ENCODE assay signal across 16 cellular contexts in genomic region chr9:133710661-133711427, GRCh38. TPM values are rescaled to one million over a fixed set of nuclear protein-coding genes. Genes with fewer than 3 reads are reported as not detected.
DNase-seq lines count a peak whose midpoint lies in the region; ATAC-seq and TF ChIP-seq lines count a peak whose summit lies in the region.
"Had no signal": no experiment of that assay in that cellular context is flagged by ENCODE, and none has a peak within 500 bp of the region (broad histone marks: within the 10 kb centered on the region; RNA-seq: fewer than 3 reads in every experiment).

No MANE protein-coding gene starts in this region.

- POLR2A ChIA-PET in CD4-positive, alpha-beta T cell (lab: Charles Lee) = no interaction called here
- POLR2A ChIA-PET in activated CD4-positive, alpha-beta T cell treated with anti-CD3 and anti-CD28 coated beads for 36 hours (lab: Charles Lee) = no interaction called here

- H3K27ac ChIP-seq in CD4-positive, alpha-beta T cell (ENCODE audit: low read depth, low read length) = no peak overlapping the region
- H3K27ac ChIP-seq: vagina had no signal

- no peaks in the 10 kb centered on the region for H3K9me3 Mint-ChIP-seq in CD4-positive, alpha-beta T cell
- no peaks in the 10 kb centered on the region for H3K9me3 Mint-ChIP-seq in osteocyte (ENCODE audit: unreplicated experiment)
- no peaks in the 10 kb centered on the region for H3K9me3 Mint-ChIP-seq in activated CD4-positive, alpha-beta T cell treated with anti-CD3 and anti-CD28 coated beads for 36 hours (ENCODE audit: low read depth)
- H3K9me3 Mint-ChIP-seq: activated T-cell treated with anti-CD3 and anti-CD28 coated beads, Interleukin-2, amount 50 U/mL, for 72 hours; natural killer cell treated with Interleukin-12 subunit alpha and Interleukin-12 subunit beta and Interleukin-15 and Interleukin-18, amount 100 ng/mL, for 72 hours; stimulated activated naive CD8-positive, alpha-beta T cell treated with anti-CD3 and anti-CD28 coated beads, Interleukin-15, Interleukin-2, amounts not matched to agents 100 ng/mL and 50 ng/mL, for 24 hours had no signal

- peaks cover 32% of the 10 kb centered on the region for H3K4me1 Mint-ChIP-seq in CD4-positive, alpha-beta T cell (ENCODE audit: low read depth)
- H3K4me1 Mint-ChIP-seq in osteocyte (ENCODE audit: unreplicated experiment) = peaks cover 31% of the 10 kb centered on the region
- H3K4me1 Mint-ChIP-seq in activated CD4-positive, alpha-beta T cell treated with anti-CD3 and anti-CD28 coated beads for 36 hours = peaks cover 34% of the 10 kb centered on the region

- H3K9me3 ChIP-seq in CD4-positive, alpha-beta T cell (ENCODE audit: control insufficient read depth, low read length) = no peaks in the 10 kb centered on the region
- H3K9me3 ChIP-seq: esophagus squamous epithelium, vagina had no signal

- peak overlapping the region; percentile 51 for H3K4me3 Mint-ChIP-seq in CD4-positive, alpha-beta T cell
- H3K4me3 Mint-ChIP-seq in osteocyte (ENCODE audit: unreplicated experiment) = no peak overlapping the region
- H3K4me3 Mint-ChIP-seq in activated CD4-positive, alpha-beta T cell treated with anti-CD3 and anti-CD28 coated beads for 36 hours = no peak overlapping the region
- H3K4me3 Mint-ChIP-seq: activated T-cell treated with anti-CD3 and anti-CD28 coated beads, Interleukin-2, amount 50 U/mL, for 72 hours; natural killer cell treated with Interleukin-12 subunit alpha and Interleukin-12 subunit beta and Interleukin-15 and Interleukin-18, amount 100 ng/mL, for 72 hours; stimulated activated naive CD8-positive, alpha-beta T cell treated with anti-CD3 and anti-CD28 coated beads, Interleukin-15, Interleukin-2, amounts not matched to agents 100 ng/mL and 50 ng/mL, for 24 hours had no signal

- peak in 1 of 10 experiments; percentile 2 for DNase-seq in CD4-positive, alpha-beta T cell
- peak; percentile 52 for DNase-seq in NCI-H1694 treated with DMSO at 0.1 percent for 48 hours (lab: John Stamatoyannopoulos, UW)
- DNase-seq in left ventricle myocardium superior = peak; percentile 20
- DNase-seq in osteocyte (ENCODE audit: extremely low spot score, unreplicated experiment) = no peak
- no peak for DNase-seq in G401 (ENCODE audit: low spot score)
- DNase-seq in activated CD4-positive, alpha-beta T cell treated with anti-CD3 and anti-CD28 coated beads for 36 hours = no peak
- DNase-seq: activated CD4-positive, alpha-beta T cell treated with anti-CD3 and anti-CD28 coated beads, Interleukin-2, amount 50 U/mL, for 48 hours; activated T-cell treated with anti-CD3 and anti-CD28 coated beads, Interleukin-2, amount 50 U/mL, for 72 hours; DMS153; esophagus squamous epithelium; SIG-M5 had no signal

- in situ Hi-C loops in G401 (cut with HindIII; ENCODE audit: low sequenced_read_pairs) = no loop called here

- H3K27me3 Mint-ChIP-seq in CD4-positive, alpha-beta T cell = no peaks in the 10 kb centered on the region
- peaks cover 4% of the 10 kb centered on the region for H3K27me3 Mint-ChIP-seq in osteocyte (ENCODE audit: unreplicated experiment)
- H3K27me3 Mint-ChIP-seq in activated CD4-positive, alpha-beta T cell treated with anti-CD3 and anti-CD28 coated beads for 36 hours = no peaks in the 10 kb centered on the region
- H3K27me3 Mint-ChIP-seq: natural killer cell treated with Interleukin-12 subunit alpha and Interleukin-12 subunit beta and Interleukin-15 and Interleukin-18, amount 100 ng/mL, for 72 hours; stimulated activated naive CD8-positive, alpha-beta T cell treated with anti-CD3 and anti-CD28 coated beads, Interleukin-15, Interleukin-2, amounts not matched to agents 100 ng/mL and 50 ng/mL, for 24 hours had no signal

- H3K27me3 ChIP-seq in CD4-positive, alpha-beta T cell (ENCODE audit: control insufficient read depth, insufficient read depth, low read length) = no peaks in the 10 kb centered on the region
- H3K27me3 ChIP-seq: vagina had no signal

- no peaks in the 10 kb centered on the region for H3K36me3 Mint-ChIP-seq in CD4-positive, alpha-beta T cell (ENCODE audit: low read depth)
- H3K36me3 Mint-ChIP-seq in osteocyte (ENCODE audit: unreplicated experiment) = no peaks in the 10 kb centered on the region
- H3K36me3 Mint-ChIP-seq in activated CD4-positive, alpha-beta T cell treated with anti-CD3 and anti-CD28 coated beads for 36 hours (ENCODE audit: low read depth) = no peaks in the 10 kb centered on the region
- H3K36me3 Mint-ChIP-seq: natural killer cell treated with Interleukin-12 subunit alpha and Interleukin-12 subunit beta and Interleukin-15 and Interleukin-18, amount 100 ng/mL, for 72 hours had no signal

- no peak for ATAC-seq in CD4-positive, alpha-beta T cell (ENCODE audit: poor library complexity)
- ATAC-seq in left ventricle myocardium superior (no peak), GM21619 (IDR thresholded peaks at IDR 0.05; ENCODE audit: unreplicated experiment) (no peak), GM19395 (IDR thresholded peaks at IDR 0.05; ENCODE audit: unreplicated experiment) (no peak)
- no peak for ATAC-seq in activated CD4-positive, alpha-beta T cell treated with anti-CD3 and anti-CD28 coated beads for 36 hours
- ATAC-seq: activated T-cell treated with anti-CD3 and anti-CD28 coated beads, Interleukin-2, amount 50 U/mL, for 72 hours had no signal

- intact Hi-C loops in CD4-positive, alpha-beta T cell (cut with DNase I, micrococcal nuclease) = no loop called here
- intact Hi-C loops in left ventricle myocardium superior (cut with micrococcal nuclease) = no loop called here
- intact Hi-C loops in activated CD4-positive, alpha-beta T cell treated with anti-CD3 and anti-CD28 coated beads for 36 hours (cut with DNase I, micrococcal nuclease) = no loop called here

- CTCF ChIA-PET in CD4-positive, alpha-beta T cell (lab: Charles Lee) = no interaction called here
- CTCF ChIA-PET in activated CD4-positive, alpha-beta T cell treated with anti-CD3 and anti-CD28 coated beads for 36 hours (lab: Charles Lee) = interaction anchor here (0.7 to 1.0 kb wide), 2 partner anchors 16 to 106 kb away, joined by 3 read pairs; no protein-coding TSS in a partner anchor

- no peak for TF ChIP-seq CTCF in CD4-positive, alpha-beta T cell (IDR thresholded peaks at IDR 0.05)
- no peak for TF ChIP-seq CTCF in osteocyte (IDR thresholded peaks at IDR 0.05)

- no peak overlapping the region for H3K27ac Mint-ChIP-seq in CD4-positive, alpha-beta T cell
- H3K27ac Mint-ChIP-seq in osteocyte (ENCODE audit: unreplicated experiment) = peak overlapping the region; percentile 34
- no peak overlapping the region for H3K27ac Mint-ChIP-seq in activated CD4-positive, alpha-beta T cell treated with anti-CD3 and anti-CD28 coated beads for 36 hours
- H3K27ac Mint-ChIP-seq: activated T-cell treated with anti-CD3 and anti-CD28 coated beads, Interleukin-2, amount 50 U/mL, for 72 hours; natural killer cell treated with Interleukin-12 subunit alpha and Interleukin-12 subunit beta and Interleukin-15 and Interleukin-18, amount 100 ng/mL, for 72 hours; stimulated activated naive CD8-positive, alpha-beta T cell treated with anti-CD3 and anti-CD28 coated beads, Interleukin-15, Interleukin-2, amounts not matched to agents 100 ng/mL and 50 ng/mL, for 24 hours had no signal

RNA-seq across cellular contexts. Expression of gene SARDH, which starts 27.3 kb away (rescaled TPM):
- 10 to 100 TPM; 17.7 to 18.5 TPM for total RNA-seq in CD4-positive, alpha-beta T cell
- total RNA-seq in left ventricle myocardium superior (0.64 TPM), osteocyte (0.21 and 0.56 TPM in 2 replicates)
- total RNA-seq in G401 (2014; rRNA removed; shearing (Covaris generic)) = 13.2 and 17.3 TPM in 2 replicates
- 1 to 10 TPM; 7.8 to 8.2 TPM for total RNA-seq in activated CD4-positive, alpha-beta T cell treated with anti-CD3 and anti-CD28 coated beads for 36 hours

Comparison
In these comparisons a context has a peak if more than half of its experiments do, and no peak if none do; other contexts are left out.
1. DNase-seq: peak in NCI-H1694 treated with DMSO at 0.1 percent for 48 hours (single experiment) and left ventricle myocardium superior (single experiment); none in osteocyte (single experiment), G401 (single experiment) and activated CD4-positive, alpha-beta T cell treated with anti-CD3 and anti-CD28 coated beads for 36 hours (single experiment).